Comparison of ENCODE assay signal across 10 cellular contexts in the genomic region with DNA sequence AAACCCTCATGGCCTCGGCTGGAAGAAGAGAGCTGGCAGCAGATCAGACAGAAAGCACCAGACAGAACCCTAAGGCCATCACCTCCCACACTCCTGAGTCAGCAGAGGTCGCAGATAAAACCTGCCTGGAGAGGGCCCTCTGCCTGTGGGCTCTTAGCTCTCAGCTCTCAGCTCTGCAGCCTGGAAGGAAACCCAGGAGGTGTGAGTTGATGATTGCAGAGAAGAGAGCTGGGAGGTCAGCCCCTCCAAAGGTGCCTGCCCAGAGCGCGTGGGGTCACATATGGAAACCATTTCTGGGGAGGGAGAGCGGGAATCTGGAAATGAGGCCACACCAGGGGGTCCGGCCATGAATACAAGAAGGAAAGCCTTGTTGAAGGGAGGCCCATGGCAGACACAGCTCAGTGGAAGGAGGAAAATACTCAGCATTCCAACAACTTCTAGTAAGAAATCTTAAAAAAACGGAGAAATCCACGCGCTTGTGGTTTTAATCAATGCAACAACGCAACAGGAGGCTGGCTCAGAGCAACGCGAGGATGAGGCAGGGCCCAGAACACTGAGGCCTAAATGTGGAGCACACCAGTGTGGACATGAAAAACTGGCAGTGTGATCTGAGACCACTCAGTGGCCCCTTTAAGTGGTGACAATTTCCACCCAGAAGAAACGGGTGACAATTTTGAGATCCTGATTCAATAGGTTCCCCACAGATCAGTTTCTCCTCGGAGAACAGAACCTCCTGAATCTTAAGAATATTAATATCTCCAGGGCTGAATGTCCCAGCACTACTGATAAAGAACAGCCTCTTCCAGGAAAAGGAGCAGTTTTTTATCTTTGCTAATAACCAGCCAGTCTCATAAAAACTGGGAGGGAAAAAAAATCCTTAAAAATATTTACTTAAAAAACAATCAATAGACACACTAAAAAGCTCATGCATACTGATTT. TPM values are rescaled to one million over a fixed set of nuclear protein-coding genes. Genes with fewer than 3 reads are reported as not detected.
DNase-seq lines count a peak whose midpoint lies in the region; TF ChIP-seq lines count a peak whose summit lies in the region.
"Had no signal": no experiment of that assay in that cellular context is flagged by ENCODE, and none has a peak within 500 bp of the region (broad histone marks: within the 10 kb centered on the region; RNA-seq: fewer than 3 reads in every experiment).

No MANE protein-coding gene starts in this region.

- no peak overlapping the region for H3K4me3 ChIP-seq in SJSA1
- no peak overlapping the region for H3K4me3 ChIP-seq in neuronal stem cell (ENCODE audit: low read length in 2 of 2)

- H2AK5ac ChIP-seq in H9 (ENCODE audit: insufficient read length, low read length) (no peak overlapping the region), neuronal stem cell (ENCODE audit: low read depth, low read length) (no peak overlapping the region)

- H3K79me2 ChIP-seq in H9 (ENCODE audit: insufficient read depth, low read length) = no peaks in the 10 kb centered on the region

- H3K14ac ChIP-seq in H9 (ENCODE audit: insufficient read depth, low read length) (no peak overlapping the region), neuronal stem cell (ENCODE audit: low read length) (no peak overlapping the region)

- DNase-seq in H9 = peak; percentile 71
- peak in 1 of 2 experiments; percentile 49 for DNase-seq in SJSA1 (ENCODE audit: low read depth in 1 of 2, low spot score in 2 of 2)
- peak; percentile 35 for DNase-seq in fibroblast of gingiva (ENCODE audit: low read depth)
- no peak for DNase-seq in neuronal stem cell (ENCODE audit: low spot score)
- no peak for DNase-seq in caudate nucleus (lab: John Stamatoyannopoulos, UW)
- DNase-seq in NCI-H2107 treated with DMSO at 0.1 percent for 48 hours (lab: John Stamatoyannopoulos, UW; ENCODE audit: unreplicated experiment) = no peak
- no peak for DNase-seq in SIG-M5 treated with dmso at 0.1 percent for 504 hours (lab: John Stamatoyannopoulos, UW; ENCODE audit: unreplicated experiment)
- DNase-seq in activated CD4-positive, alpha-beta T cell treated with anti-CD3 and anti-CD28 coated beads, Interleukin-2, amount 50 U/mL, for 1 hour = no peak
- DNase-seq: activated gamma-delta T cell, GOT3 had no signal

- H3K27ac ChIP-seq in H9 (ENCODE audit: insufficient read length, low read depth, low read length) (no peak overlapping the region), SJSA1 (peak overlapping the region; percentile 3; the same call in 1 of the 2 replicates), neuronal stem cell (replicated peaks; ENCODE audit: low read length) (peak overlapping the region; percentile 12), caudate nucleus (ENCODE audit: low read depth, low read length) (no peak overlapping the region)

- H4K20me1 ChIP-seq in H9 (ENCODE audit: control insufficient read depth, insufficient read depth, insufficient read length) = no peaks in the 10 kb centered on the region

- H2BK120ac ChIP-seq in H9 (ENCODE audit: low read depth, low read length, poor library complexity, severe bottlenecking) (no peak overlapping the region), neuronal stem cell (ENCODE audit: low read depth, low read length) (no peak overlapping the region)

- no peak overlapping the region for H3K56ac ChIP-seq in H9 (ENCODE audit: insufficient read length, low read depth, low read length)

- H3K4me1 Mint-ChIP-seq in H9 = peaks cover 12 to 13% of the 10 kb centered on the region in 2 experiments

- no peak overlapping the region for H2BK20ac ChIP-seq in H9 (ENCODE audit: low read depth, low read length, poor library complexity, severe bottlenecking)

- H2BK5ac ChIP-seq in H9 (ENCODE audit: insufficient read length, low read length) (no peak overlapping the region), neuronal stem cell (ENCODE audit: low read length) (no peak overlapping the region)

- H3K27me3 Mint-ChIP-seq in H9 (ENCODE audit: low read depth) = no peaks in the 10 kb centered on the region; the same call in 1 of the 2 replicates

- no peaks in the 10 kb centered on the region for H3K36me3 Mint-ChIP-seq in H9 (ENCODE audit: insufficient read depth in 1 of 3, low read depth in 3 of 3)

- no peaks in the 10 kb centered on the region for H3K36me3 ChIP-seq in SJSA1
- H3K36me3 ChIP-seq in neuronal stem cell (replicated peaks in 1 of 2; ENCODE audit: control insufficient read depth in 2 of 2, insufficient read depth in 2 of 2, low read length in 2 of 2) = no peaks in the 10 kb centered on the region

- TF ChIP-seq CTCF in H9 (conservative IDR thresholded peaks at IDR 0.05) = peak; percentile 23; the same call in 2 of the 3 replicates

- peak overlapping the region; percentile 53 to 96 (median 72); a peak in 5 of 7 replicates for H3K27ac Mint-ChIP-seq in H9

- H3K9me3 ChIP-seq in H9 (ENCODE audit: control insufficient read depth, low read depth, low read length) (no peaks in the 10 kb centered on the region), SJSA1 (replicated peaks) (no peaks in the 10 kb centered on the region), neuronal stem cell (replicated peaks in 1 of 2; ENCODE audit: control insufficient read depth in 2 of 2, insufficient read depth in 1 of 2, low read depth in 1 of 2, low read length in 2 of 2) (peaks cover 3% of the 10 kb centered on the region in 2 donors)

- no peak overlapping the region for H3K18ac ChIP-seq in H9 (ENCODE audit: insufficient read length, low read depth, low read length)
- peak overlapping the region; percentile 61 for H3K18ac ChIP-seq in neuronal stem cell (ENCODE audit: low read length)

- H4K91ac ChIP-seq in H9 (ENCODE audit: insufficient read length, low read depth, low read length) (no peak overlapping the region), neuronal stem cell (ENCODE audit: low read depth, low read length, poor library complexity) (no peak overlapping the region)

- H3K9me3 Mint-ChIP-seq in H9 = no peaks in the 10 kb centered on the region

- H3K4me2 ChIP-seq in H9 (ENCODE audit: insufficient read depth, insufficient read length, low read length) = no peak overlapping the region
- H3K4me2 ChIP-seq in neuronal stem cell (ENCODE audit: insufficient read depth, low read length, poor library complexity, severe bottlenecking) = no peak overlapping the region

- H3K9ac ChIP-seq in H9 (ENCODE audit: extremely low read depth, insufficient read length, low read length) (no peak overlapping the region), neuronal stem cell (ENCODE audit: low read depth, low read length, poor library complexity) (no peak overlapping the region)

- H3K23me2 ChIP-seq in H9 (ENCODE audit: insufficient read length, low read depth, low read length, poor library complexity, severe bottlenecking) = no peaks in the 10 kb centered on the region

- H4K8ac ChIP-seq in H9 (replicated peaks; ENCODE audit: insufficient read length, low read depth, low read length) (no peak overlapping the region), neuronal stem cell (ENCODE audit: low read depth, low read length) (no peak overlapping the region)

- no peak overlapping the region for H2AFZ ChIP-seq in H9 (ENCODE audit: low read length)
- peak overlapping the region; percentile 27 for H2AFZ ChIP-seq in neuronal stem cell (ENCODE audit: low read length)

- H3K23ac ChIP-seq in H9 (ENCODE audit: insufficient read length, low read depth, low read length) = no peak overlapping the region
- H3K23ac ChIP-seq in neuronal stem cell (ENCODE audit: low read depth, low read length, poor library complexity) = no peak overlapping the region

- no peak overlapping the region for H3K4me3 Mint-ChIP-seq in H9

- H3K4ac ChIP-seq in H9 (ENCODE audit: low read depth, low read length) (no peak overlapping the region), neuronal stem cell (ENCODE audit: low read length) (no peak overlapping the region)

- H2BK15ac ChIP-seq in H9 (ENCODE audit: low read depth, low read length) (no peak overlapping the region), neuronal stem cell (ENCODE audit: low read length) (peak overlapping the region; percentile 76)

- H3T11ph ChIP-seq in H9 (ENCODE audit: low read length) = no peak overlapping the region

- no peak overlapping the region for H4K5ac ChIP-seq in H9 (ENCODE audit: insufficient read length, low read depth, low read length)

- no peaks in the 10 kb centered on the region; the same call in 1 of the 2 replicates for H3K4me1 ChIP-seq in H9 (ENCODE audit: insufficient read depth, low read length)
- peaks cover 33% of the 10 kb centered on the region for H3K4me1 ChIP-seq in SJSA1 (replicated peaks)
- peaks cover 3 to 6% of the 10 kb centered on the region in 2 donors for H3K4me1 ChIP-seq in neuronal stem cell (ENCODE audit: control insufficient read depth in 2 of 2, insufficient read depth in 1 of 2, low read depth in 1 of 2, low read length in 2 of 2)

- H3K79me1 ChIP-seq in H9 (ENCODE audit: insufficient read depth, low read depth, low read length, poor library complexity, severe bottlenecking) (no peaks in the 10 kb centered on the region), neuronal stem cell (ENCODE audit: low read depth, low read length) (no peaks in the 10 kb centered on the region)

- H3K27me3 ChIP-seq in H9 (ENCODE audit: insufficient read depth, low read length) = no peaks in the 10 kb centered on the region
- no peaks in the 10 kb centered on the region for H3K27me3 ChIP-seq in SJSA1 (replicated peaks)
- H3K27me3 ChIP-seq in neuronal stem cell (ENCODE audit: control insufficient read depth in 3 of 3, insufficient read depth in 3 of 3, low read depth in 1 of 3, low read length in 3 of 3) = peaks cover 0 to 11% (median 0%) of the 10 kb centered on the region in 3 experiments

- no CpG with 5 or more reads among the region's 14 CpGs for WGBS in H9 (ENCODE audit: extremely low coverage, insufficient read length, low lambda C conversion rate)
- WGBS in neuronal stem cell (ENCODE audit: extremely low coverage in 2 of 2, insufficient read length in 2 of 2, insufficient replicate concordance in 1 of 2), 2 donors = no CpG with 5 or more reads among the region's 14 CpGs

- H2BK12ac ChIP-seq in H9 (ENCODE audit: insufficient read length, low read depth, low read length) (no peak overlapping the region), neuronal stem cell (ENCODE audit: low read length) (no peak overlapping the region)

RNA-seq across cellular contexts. Expression of gene PSMG1, which starts 45.7 kb away (rescaled TPM):
- total RNA-seq in H9 (2021) = 78.8 and 82.3 TPM in 2 replicates
- total RNA-seq in SJSA1 (2014; rRNA removed; shearing (Covaris generic)) = 81.9 and 100 TPM in 2 replicates
- polyA plus RNA-seq in neuronal stem cell (2013, experiment 1 of 2) = 74.3 TPM
- polyA plus RNA-seq in neuronal stem cell (2013, experiment 2 of 2) = 73.2 TPM

Comparison
In these comparisons a context has a peak if more than half of its experiments do, and no peak if none do; other contexts are left out.
1. DNase-seq: peak in H9 (single experiment) and fibroblast of gingiva (single experiment); none in neuronal stem cell (single experiment), caudate nucleus (0 of 61), NCI-H2107 treated with DMSO at 0.1 percent for 48 hours (single experiment), SIG-M5 treated with dmso at 0.1 percent for 504 hours (single experiment) and activated CD4-positive, alpha-beta T cell treated with anti-CD3 and anti-CD28 coated beads, Interleukin-2, amount 50 U/mL, for 1 hour (single experiment).
2. H3K27ac ChIP-seq: peak in SJSA1 (single experiment) and neuronal stem cell (single experiment); none in H9 (single experiment) and caudate nucleus (single experiment).